32 cellular contexts compared by ENCODE assay signal in the genomic region with DNA sequence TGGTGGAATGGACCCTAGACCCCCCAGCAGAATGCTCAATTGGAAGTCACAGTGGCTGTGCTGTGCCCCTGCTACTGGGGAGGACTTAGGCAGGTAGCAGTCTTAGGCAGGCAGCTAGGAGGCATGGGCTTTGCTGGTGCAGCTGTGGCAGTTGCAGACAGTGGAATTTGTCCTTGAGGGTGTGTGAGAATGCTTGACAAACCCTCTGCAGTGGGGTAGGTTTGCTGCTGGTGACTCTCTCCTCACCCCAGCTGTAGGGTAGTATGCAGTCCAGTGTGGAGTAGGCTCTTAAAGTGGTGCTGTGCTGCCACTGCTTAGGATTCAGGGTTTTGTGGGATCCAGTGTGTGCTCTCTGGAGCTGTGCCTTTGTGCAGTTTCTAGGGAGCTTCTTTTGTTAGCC.
DNase-seq lines count a peak whose midpoint lies in the region; ATAC-seq, FAIRE-seq and TF ChIP-seq lines count a peak whose summit lies in the region.
"Had no signal": no experiment of that assay in that cellular context is flagged by ENCODE, and none has a peak within 500 bp of the region (broad histone marks: within the 10 kb centered on the region; RNA-seq: fewer than 3 reads in every experiment).

No MANE protein-coding gene starts in this region.

- H2AFZ ChIP-seq in H1 (ENCODE audit: low read length): no peak overlapping the region
- H2AFZ ChIP-seq in mammary epithelial cell (ENCODE audit: low read depth, low read length): no peak overlapping the region

- H3K4me2 ChIP-seq in H1 (ENCODE audit: insufficient read depth in 1 of 2, low read depth in 2 of 2, low read length in 2 of 2): peak overlapping the region in 1 of 2 experiments; percentile 4; a peak in 1 of 4 replicates
- H3K4me2 ChIP-seq in mammary epithelial cell (ENCODE audit: insufficient read depth, low read depth, low read length): no peak overlapping the region

- H3K9me3 ChIP-seq in H1 (ENCODE audit: insufficient read depth in 2 of 2, low read depth in 1 of 2, low read length in 1 of 2) (peaks cover 0 to 11% of the 10 kb centered on the region in 2 experiments; a peak in 1 of 4 replicates), mammary epithelial cell (replicated peaks; ENCODE audit: insufficient read depth, low read length) (peaks cover 11% of the 10 kb centered on the region)
- H3K9me3 ChIP-seq: Peyer's patch, SJSA1 had no signal

- H3K79me1 ChIP-seq in H1 (ENCODE audit: low read depth, low read length): peaks cover 3% of the 10 kb centered on the region; the same call in 1 of the 2 replicates

- POLR2A ChIA-PET in H1 (lab: Charles Lee; ENCODE audit: partially characterized antibody): no interaction called here

- peaks cover 90% of the 10 kb centered on the region for H3K36me3 Mint-ChIP-seq in nephron progenitor cell (ENCODE audit: low read depth)
- peaks cover 69% of the 10 kb centered on the region for H3K36me3 Mint-ChIP-seq in activated CD8-positive, alpha-beta memory T cell treated with anti-CD3 and anti-CD28 coated beads, Interleukin-2, amount 10 ng/mL, durations not matched to agents 7 days and 5 days

- in situ Hi-C loops in mammary epithelial cell (cut with MboI; ENCODE audit: low sequenced_read_pairs in 2 of 2): no loop called here

- H2BK120ac ChIP-seq in H1 (replicated peaks; ENCODE audit: low read depth, low read length): no peak overlapping the region

- peak overlapping the region; percentile 91 for H3K27ac Mint-ChIP-seq in nephron progenitor cell
- no peak overlapping the region for H3K27ac Mint-ChIP-seq in activated CD8-positive, alpha-beta memory T cell treated with anti-CD3 and anti-CD28 coated beads, Interleukin-2, amount 10 ng/mL, durations not matched to agents 7 days and 5 days
- H3K27ac Mint-ChIP-seq: activated CD4-positive, alpha-beta memory T cell treated with anti-CD3 and anti-CD28 coated beads for 36 hours; activated naive CD4-positive, alpha-beta T cell treated with anti-CD3 and anti-CD28 coated beads, Interleukin-2, amount 50 U/mL, for 24 hours; activated T-helper 2 cell treated with anti-CD3 and anti-CD28 coated beads, Interferon-gamma antibody, Interleukin-2, Interleukin-4, amounts not matched to agents 10 μg/mL and 5 μg/mL and 100 μg/mL, durations not matched to agents 14 hours and 24 hours and 36 hours; memory B cell; T-cell had no signal

- H4K8ac ChIP-seq in H1 (ENCODE audit: extremely low read depth, insufficient read depth, low read length): no peak overlapping the region; the same call in 1 of the 2 replicates

- CTCF ChIA-PET in H1 (lab: Charles Lee; ENCODE audit: partially characterized antibody): interaction anchor here (0.6 to 1.0 kb wide), 3 partner anchors 8 to 816 kb away, joined by 3 read pairs; no protein-coding TSS in a partner anchor
- CTCF ChIA-PET in activated CD8-positive, alpha-beta memory T cell treated with anti-CD3 and anti-CD28 coated beads, Interleukin-2, amount 10 ng/mL, durations not matched to agents 7 days and 5 days (lab: Charles Lee): no interaction called here
- CTCF ChIA-PET in mammary epithelial cell (lab: Charles Lee; ENCODE audit: low non-redundant PET): no interaction called here

- 0 out of 2 replicates have a peak overlapping the region, but pooled peaks have one; percentile 66 for H3K18ac ChIP-seq in H1 (ENCODE audit: extremely low read depth, low read length)

- H3K36me3 ChIP-seq in H1 (ENCODE audit: control insufficient read depth in 2 of 4, insufficient read depth in 4 of 4, low read length in 3 of 4) (peaks cover 0 to 44% (median 25%) of the 10 kb centered on the region in 4 experiments; a peak in 7 of 8 replicates), mammary epithelial cell (ENCODE audit: insufficient read depth, low read length) (peaks cover 2% of the 10 kb centered on the region)
- H3K36me3 ChIP-seq: SJSA1 had no signal

- no peaks in the 10 kb centered on the region for H3K23me2 ChIP-seq in H1 (ENCODE audit: low read depth, low read length)

- no peak for TF ChIP-seq POLR2A in H1 (IDR thresholded peaks at IDR 0.05; ENCODE audit: control extremely low read depth in 1 of 2, low read depth in 2 of 2, low read length in 2 of 2)

- no peak overlapping the region for H3K14ac ChIP-seq in H1 (ENCODE audit: insufficient read length)

- no peaks in the 10 kb centered on the region for H3K4me1 Mint-ChIP-seq in nephron progenitor cell
- H3K4me1 Mint-ChIP-seq in activated CD8-positive, alpha-beta memory T cell treated with anti-CD3 and anti-CD28 coated beads, Interleukin-2, amount 10 ng/mL, durations not matched to agents 7 days and 5 days: peaks cover 2% of the 10 kb centered on the region

- FAIRE-seq in H1 (lab: Jason Lieb, UNC): no peak
- FAIRE-seq: GM12892, small intestine had no signal

- peaks cover 30% of the 10 kb centered on the region for H3K9me3 Mint-ChIP-seq in nephron progenitor cell
- H3K9me3 Mint-ChIP-seq in activated CD8-positive, alpha-beta memory T cell treated with anti-CD3 and anti-CD28 coated beads, Interleukin-2, amount 10 ng/mL, durations not matched to agents 7 days and 5 days (ENCODE audit: low read depth): peaks cover 4% of the 10 kb centered on the region

- no peak overlapping the region for H4K5ac ChIP-seq in H1 (ENCODE audit: insufficient read length, low read depth, low read length)

- H3K79me2 ChIP-seq in H1 (ENCODE audit: control insufficient read depth in 1 of 2, insufficient read depth in 2 of 2, low read length in 2 of 2): peaks cover 0 to 38% of the 10 kb centered on the region in 2 experiments; a peak in 2 of 4 replicates
- peaks cover 19% of the 10 kb centered on the region for H3K79me2 ChIP-seq in mammary epithelial cell (ENCODE audit: insufficient read depth, low read length)

- BruUV-seq in mammary epithelial cell (replicated peaks; lab: Mats Ljungman, UMichigan): no TSS peak

- no peak for ATAC-seq in activated CD8-positive, alpha-beta memory T cell treated with anti-CD3 and anti-CD28 coated beads, Interleukin-2, amount 10 ng/mL, durations not matched to agents 7 days and 5 days
- ATAC-seq in GM19397 (IDR thresholded peaks at IDR 0.05; ENCODE audit: unreplicated experiment) (no peak), Right ventricle myocardium superior (ENCODE audit: poor library complexity) (no peak)
- ATAC-seq: foreskin keratinocyte, left cardiac atrium, T-cell had no signal

- no peak overlapping the region for H2BK20ac ChIP-seq in H1 (ENCODE audit: low read length)

- H3K56ac ChIP-seq in H1 (replicated peaks; ENCODE audit: insufficient read length, low read depth, low read length): no peak overlapping the region

- dilution Hi-C loops in mammary epithelial cell (cut with HindIII; ENCODE audit: low sequenced_read_pairs): no loop called here

- H3K23ac ChIP-seq in H1 (ENCODE audit: insufficient read length): no peak overlapping the region

- intact Hi-C loops in Right ventricle myocardium superior (cut with DNase I): no loop called here
- intact Hi-C loops in mammary epithelial cell (cut with micrococcal nuclease): no loop called here

- H3K4me3 Mint-ChIP-seq in nephron progenitor cell: no peak overlapping the region
- H3K4me3 Mint-ChIP-seq in activated CD8-positive, alpha-beta memory T cell treated with anti-CD3 and anti-CD28 coated beads, Interleukin-2, amount 10 ng/mL, durations not matched to agents 7 days and 5 days: no peak overlapping the region
- H3K4me3 Mint-ChIP-seq: activated CD4-positive, alpha-beta memory T cell treated with anti-CD3 and anti-CD28 coated beads for 36 hours; activated naive CD4-positive, alpha-beta T cell treated with anti-CD3 and anti-CD28 coated beads, Interleukin-2, amount 50 U/mL, for 24 hours; memory B cell; T-cell had no signal

- no peaks in the 10 kb centered on the region for H3K27me3 Mint-ChIP-seq in nephron progenitor cell (ENCODE audit: low read depth, poor library complexity)
- no peaks in the 10 kb centered on the region for H3K27me3 Mint-ChIP-seq in activated CD8-positive, alpha-beta memory T cell treated with anti-CD3 and anti-CD28 coated beads, Interleukin-2, amount 10 ng/mL, durations not matched to agents 7 days and 5 days
- H3K27me3 Mint-ChIP-seq: activated CD4-positive, alpha-beta memory T cell treated with anti-CD3 and anti-CD28 coated beads for 36 hours; activated naive CD4-positive, alpha-beta T cell treated with anti-CD3 and anti-CD28 coated beads, Interleukin-2, amount 50 U/mL, for 24 hours; memory B cell; T-cell had no signal

- H2BK5ac ChIP-seq in H1 (ENCODE audit: low read depth, low read length): peak overlapping the region; percentile 30; the same call in 1 of the 2 replicates

- H3K4ac ChIP-seq in H1 (replicated peaks; ENCODE audit: insufficient read length, low read depth, low read length): no peak overlapping the region

- H2BK15ac ChIP-seq in H1 (ENCODE audit: low read length): no peak overlapping the region

- H3K4me3 ChIP-seq in H1 (ENCODE audit: extremely low read depth in 1 of 4, insufficient read depth in 2 of 4, low read depth in 3 of 4, low read length in 4 of 4) (no peak overlapping the region), mammary epithelial cell (replicated peaks in 1 of 3; ENCODE audit: insufficient read depth in 1 of 3, low read depth in 2 of 3, low read length in 3 of 3) (no peak overlapping the region)
- H3K4me3 ChIP-seq: esophagus muscularis mucosa, heart left ventricle, Peyer's patch, SJSA1, tibial nerve had no signal

- TF ChIP-seq RAD21 in H1 (IDR thresholded peaks at IDR 0.05 in 1 of 2, conservative IDR thresholded peaks at IDR 0.05 in 1 of 2; ENCODE audit: low read depth in 2 of 2, low read length in 2 of 2): no peak

- H2BK12ac ChIP-seq in H1 (ENCODE audit: low read depth, low read length): peak overlapping the region; percentile 55; the same call in 1 of the 2 replicates

- H3K27me3 ChIP-seq in H1 (replicated peaks in 1 of 4; ENCODE audit: control insufficient read depth in 3 of 4, extremely low read depth in 1 of 4, insufficient read depth in 3 of 4, low read length in 3 of 4): no peaks in the 10 kb centered on the region
- no peaks in the 10 kb centered on the region for H3K27me3 ChIP-seq in mammary epithelial cell (ENCODE audit: insufficient read depth, low read length)
- H3K27me3 ChIP-seq: esophagus muscularis mucosa, foreskin keratinocyte, heart left ventricle, Peyer's patch, SJSA1, tibial nerve had no signal

- H3K4me1 ChIP-seq in H1 (replicated peaks in 1 of 4; ENCODE audit: control insufficient read depth in 3 of 4, insufficient read depth in 4 of 4, low read length in 3 of 4) (peaks cover 0 to 4% (median 0%) of the 10 kb centered on the region in 4 experiments; a peak in 3 of 7 replicates), mammary epithelial cell (ENCODE audit: insufficient read depth, low read length) (no peaks in the 10 kb centered on the region)
- H3K4me1 ChIP-seq: esophagus muscularis mucosa, foreskin keratinocyte, heart left ventricle, Peyer's patch, tibial nerve had no signal

- H2AK5ac ChIP-seq in H1 (ENCODE audit: low read depth, low read length): no peak overlapping the region

- H3K9ac ChIP-seq in H1 (replicated peaks in 1 of 4; ENCODE audit: extremely low read depth in 1 of 4, low read depth in 3 of 4, low read length in 3 of 4): no peak overlapping the region
- no peak overlapping the region for H3K9ac ChIP-seq in mammary epithelial cell (ENCODE audit: insufficient read depth, low read length)

- TF ChIP-seq CTCF in H1 (IDR thresholded peaks at IDR 0.05; ENCODE audit: control extremely low read depth in 1 of 3, insufficient read depth in 1 of 3, low read depth in 1 of 3, low read length in 3 of 3): no peak
- TF ChIP-seq CTCF in nephron progenitor cell (IDR thresholded peaks at IDR 0.05): no peak
- TF ChIP-seq CTCF in mammary epithelial cell (conservative IDR thresholded peaks at IDR 0.05 in 1 of 2, IDR thresholded peaks at IDR 0.05 in 1 of 2; ENCODE audit: extremely low read depth in 1 of 2, insufficient read depth in 1 of 2, low read depth in 1 of 2, low read length in 2 of 2): no peak

- H3K27ac ChIP-seq in H1 (ENCODE audit: low read depth, low read length) (peak overlapping the region; percentile 45; the same call in 1 of the 2 replicates), mammary epithelial cell (ENCODE audit: insufficient read depth, low read depth, low read length) (no peak overlapping the region)
- H3K27ac ChIP-seq: C4-2B, esophagus muscularis mucosa, foreskin keratinocyte, heart left ventricle, Peyer's patch, SJSA1, tibial nerve had no signal

- no peak overlapping the region for H4K91ac ChIP-seq in H1 (replicated peaks; ENCODE audit: insufficient read length, low read length)

- no peak for TF ChIP-seq EP300 in H1 (IDR thresholded peaks at IDR 0.05; ENCODE audit: borderline replicate concordance in 1 of 2, low read depth in 2 of 2, low read length in 2 of 2)

- peak; percentile 8 for DNase-seq in AG08395 (ENCODE audit: low spot score)
- DNase-seq in EL: peak; percentile 3
- DNase-seq in H1 (ENCODE audit: low read depth in 1 of 2, low spot score in 2 of 2): no peak
- DNase-seq in nephron progenitor cell: no peak
- no peak for DNase-seq in activated CD8-positive, alpha-beta memory T cell treated with anti-CD3 and anti-CD28 coated beads, Interleukin-2, amount 10 ng/mL, durations not matched to agents 7 days and 5 days
- DNase-seq in Right ventricle myocardium superior: no peak
- no peak for DNase-seq in mammary epithelial cell
- DNase-seq: ACHN; activated CD4-positive, alpha-beta memory T cell treated with anti-CD3 and anti-CD28 coated beads for 36 hours; activated CD8-positive, alpha-beta memory T cell treated with anti-CD3 and anti-CD28 coated beads, Interleukin-2, amount 50 U/mL, for 48 hours; aorta; Calu3; foreskin keratinocyte; heart left ventricle; left cardiac atrium; NCI-H1105; NCI-H187 treated with DMSO at 0.1 percent for 48 hours; NCI-H526; Peyer's patch; small intestine; stimulated activated CD4-positive, alpha-beta T cell treated with anti-CD3 and anti-CD28 coated beads, Interleukin-1b, Interleukin-23, amount 100 ng/mL, for 48 hours; stimulated activated CD8-positive, alpha-beta memory T cell treated with anti-CD3 and anti-CD28 coated beads, Interleukin-4, amount 100 ng/mL, for 48 hours; T-cell had no signal

- H4K20me1 ChIP-seq in H1 (replicated peaks in 1 of 2; ENCODE audit: control insufficient read depth in 1 of 2, insufficient read depth in 2 of 2, low read length in 2 of 2): peaks cover 0 to 5% of the 10 kb centered on the region in 2 experiments
- H4K20me1 ChIP-seq in mammary epithelial cell (ENCODE audit: insufficient read depth, low read length): no peaks in the 10 kb centered on the region

Comparison
In these comparisons a context has a peak if more than half of its experiments do, and no peak if none do; other contexts are left out.
1. DNase-seq: peak in AG08395 (single experiment) and EL (single experiment); none in H1 (0 of 2), nephron progenitor cell (single experiment), activated CD8-positive, alpha-beta memory T cell treated with anti-CD3 and anti-CD28 coated beads, Interleukin-2, amount 10 ng/mL, durations not matched to agents 7 days and 5 days (single experiment), Right ventricle myocardium superior (single experiment) and mammary epithelial cell (single experiment).